In genomic region chr5:43066231-43066798, GRCh38 we compare ENCODE assay signal across 8 cellular contexts. TPM values are rescaled to one million over a fixed set of nuclear protein-coding genes. Genes with fewer than 3 reads are reported as not detected.
DNase-seq lines count a peak whose midpoint lies in the region; ATAC-seq, FAIRE-seq and TF ChIP-seq lines count a peak whose summit lies in the region.

No MANE protein-coding gene starts in this region.

- intact Hi-C loops in left colon (cut with DNase I, micrococcal nuclease): no loop called here

- DNase-seq in GM12891 (ENCODE audit: insufficient read length, low spot score): peak; percentile 28
- peak; percentile 78 for DNase-seq in NCI-H2107 (lab: John Stamatoyannopoulos, UW)
- DNase-seq in choroid plexus epithelial cell (ENCODE audit: low read depth): peak; percentile 79
- peak; percentile 76 to 87 for DNase-seq in left colon
- peak; percentile 50 to 64 for DNase-seq in stimulated activated CD4-positive, alpha-beta T cell treated with anti-CD3 and anti-CD28 coated beads, Interleukin-1b, Interleukin-23, amount 100 ng/mL, for 4 hours (ENCODE audit: low read depth in 2 of 2)
- no peak for DNase-seq in GM19239 (ENCODE audit: insufficient read length, low spot score)

- TF ChIP-seq CTCF in choroid plexus epithelial cell (conservative IDR thresholded peaks at IDR 0.05; ENCODE audit: low read depth, low read length): no peak

- TF ChIP-seq POLR2A in GM12891 (IDR thresholded peaks at IDR 0.05; ENCODE audit: low read depth, low read length): no peak; the same call in 1 of the 2 replicates

- FAIRE-seq in GM12891 (lab: Jason Lieb, UNC) (peak; percentile 51), GM19239 (lab: Jason Lieb, UNC) (no peak)

- ATAC-seq in HG02763 (IDR thresholded peaks at IDR 0.05; ENCODE audit: unreplicated experiment) (peak; percentile 33), left colon (peak; percentile 60)
- ATAC-seq in activated CD4-positive, CD25-positive, alpha-beta regulatory T cell treated with anti-CD3 and anti-CD28 coated beads, Interleukin-2, amount 50 U/mL, for 24 hours: peak; percentile 42 to 44

- peak overlapping the region; percentile 82 for H3K4me3 ChIP-seq in choroid plexus epithelial cell (ENCODE audit: low read depth, low read length)

TF ChIP-seq in GM12891, 5 proteins besides CTCF, POLR2A, EP300 and RAD21:
- 0 out of 2 replicates have a peak, but pooled peaks have one; percentile 40 for TF ChIP-seq POLR2AphosphoS5 (IDR thresholded peaks at IDR 0.05; ENCODE audit: low read depth, low read length)
- TF ChIP-seq SPI1 (IDR thresholded peaks at IDR 0.05; ENCODE audit: low read depth, low read length): no peak

RNA-seq across cellular contexts. Expression of gene ANXA2R, which starts 26.2 kb away (rescaled TPM):
- 2.3 TPM for polyA plus RNA-seq in GM12891 (2012; ENCODE audit: low read depth, missing spikeins)
- total RNA-seq in left colon: 1 to 10 TPM; 1.0 to 1.3 TPM

RNA-seq across cellular contexts. Expression of gene ZNF131, which starts 54.4 kb away (rescaled TPM):
- polyA plus RNA-seq in GM12891 (2012; ENCODE audit: low read depth, missing spikeins): 15.1 TPM
- total RNA-seq in left colon: 10 to 100 TPM; 21.4 to 26.7 TPM
